Comparison of ENCODE assay signal across 18 cellular contexts in the genomic region with DNA sequence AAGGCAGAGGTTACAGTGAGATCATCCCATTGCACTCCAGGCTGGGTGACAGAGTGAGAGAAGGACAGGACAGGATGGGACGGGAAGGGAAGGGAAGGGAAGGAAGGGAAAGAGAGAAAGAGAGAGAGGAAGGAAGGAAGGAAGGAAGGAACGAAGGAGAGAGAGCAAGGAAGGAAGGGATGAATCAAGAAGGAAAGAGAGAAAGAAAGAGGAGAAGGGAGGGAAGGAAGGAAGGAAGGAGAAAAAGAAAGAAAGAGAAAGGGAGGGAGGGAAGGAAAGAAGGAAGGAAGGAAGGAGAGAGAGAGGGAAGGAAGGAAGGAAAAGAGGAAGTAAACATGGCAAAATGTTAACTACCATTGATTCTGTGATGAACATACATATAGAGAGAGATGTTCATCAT. TPM values are rescaled to one million over a fixed set of nuclear protein-coding genes. Genes with fewer than 3 reads are reported as not detected.
A peak's percentile ranks its signal among the peaks of the same experiment; 100 is the strongest.
DNase-seq lines count a peak whose midpoint lies in the region; ATAC-seq and TF ChIP-seq lines count a peak whose summit lies in the region.
"Had no signal": no experiment of that assay in that cellular context is flagged by ENCODE, and none has a peak within 500 bp of the region (broad histone marks: within the 10 kb centered on the region; RNA-seq: fewer than 3 reads in every experiment).

No MANE protein-coding gene starts in this region.

- H3K4ac ChIP-seq in IMR-90 (ENCODE audit: low read depth, low read length): no peak overlapping the region

- no peak overlapping the region for H3K14ac ChIP-seq in IMR-90 (replicated peaks; ENCODE audit: low read depth, low read length)

- H3K4me3 Mint-ChIP-seq in CD4-positive, alpha-beta memory T cell: no peak overlapping the region
- no peak overlapping the region for H3K4me3 Mint-ChIP-seq in central memory CD8-positive, alpha-beta T cell
- no peak overlapping the region for H3K4me3 Mint-ChIP-seq in stimulated activated naive B cell treated with anti-CD40 and anti-IgM and Interleukin-4, amounts not matched to agents 10 μg/mL and 1 μg/mL and 100 μg/mL, for 72 hours
- H3K4me3 Mint-ChIP-seq: B cell; CD8-positive, alpha-beta memory T cell had no signal

- H3K9me3 ChIP-seq in CD4-positive, alpha-beta memory T cell (ENCODE audit: control insufficient read depth in 1 of 2, low read length in 2 of 2): no peaks in the 10 kb centered on the region
- H3K9me3 ChIP-seq in IMR-90 (ENCODE audit: control insufficient read depth, insufficient read depth, low read length): no peaks in the 10 kb centered on the region
- H3K9me3 ChIP-seq: BLaER1 treated with 17β-estradiol and CSF1 and Interleukin-3, amounts not matched to agents 10 nM and 100 nM had no signal

- no peak overlapping the region for H4K5ac ChIP-seq in IMR-90 (ENCODE audit: low read depth, low read length)

- no peaks in the 10 kb centered on the region for H4K20me1 ChIP-seq in IMR-90 (ENCODE audit: insufficient read depth, low read length)

- in situ Hi-C loops in IMR-90 (cut with MboI; ENCODE audit: low sequenced_read_pairs): no loop called here

- no peak for ATAC-seq in IMR-90 (ENCODE audit: low read depth)
- no peak for ATAC-seq in central memory CD8-positive, alpha-beta T cell (replicated peaks; ENCODE audit: extremely low read depth, poor library complexity, severe bottlenecking)
- no peak for ATAC-seq in stimulated activated naive B cell treated with anti-CD40 and anti-IgM and Interleukin-4, amounts not matched to agents 10 μg/mL and 1 μg/mL and 100 μg/mL, for 72 hours (replicated peaks)
- ATAC-seq: GM12878, HCT116 had no signal

- intact Hi-C loops in CD4-positive, alpha-beta memory T cell (cut with micrococcal nuclease): no loop called here
- intact Hi-C loops in IMR-90 (cut with micrococcal nuclease): no loop called here

- H2BK5ac ChIP-seq in IMR-90 (ENCODE audit: low read depth, low read length, poor library complexity, severe bottlenecking): no peak overlapping the region

- no peak overlapping the region for H3K4me2 ChIP-seq in IMR-90 (ENCODE audit: low read depth, low read length)
- H3K4me2 ChIP-seq: BLaER1 treated with 17β-estradiol and CSF1 and Interleukin-3, amounts not matched to agents 10 nM and 100 nM had no signal

- H4K8ac ChIP-seq in IMR-90 (ENCODE audit: low read depth in 2 of 2, low read length in 2 of 2): no peak overlapping the region

- H2BK15ac ChIP-seq in IMR-90 (ENCODE audit: low read depth, low read length): no peak overlapping the region

- no peak for TF ChIP-seq RAD21 in IMR-90 (IDR thresholded peaks at IDR 0.05; ENCODE audit: low read length)

- dilution Hi-C loops in IMR-90 (cut with HindIII; ENCODE audit: low sequenced_read_pairs, unreplicated experiment): no loop called here

- H2BK20ac ChIP-seq in IMR-90 (ENCODE audit: low read depth, low read length): no peak overlapping the region

- H3K36me3 ChIP-seq in CD4-positive, alpha-beta memory T cell (ENCODE audit: insufficient read depth, low read length): peaks cover 37% of the 10 kb centered on the region
- peaks cover 4% of the 10 kb centered on the region for H3K36me3 ChIP-seq in IMR-90 (ENCODE audit: control insufficient read depth, insufficient read depth, low read length)

- peaks cover 4% of the 10 kb centered on the region for H3K9me1 ChIP-seq in IMR-90 (ENCODE audit: insufficient read depth, low read length)

- no peak overlapping the region for H2BK120ac ChIP-seq in IMR-90 (ENCODE audit: low read depth, low read length)

- peak overlapping the region in 4 of 7 donors; percentile 20 to 75 (median 30) for H3K27ac Mint-ChIP-seq in CD4-positive, alpha-beta memory T cell
- H3K27ac Mint-ChIP-seq in central memory CD8-positive, alpha-beta T cell (ENCODE audit: low read depth): peak overlapping the region; percentile 9
- H3K27ac Mint-ChIP-seq in stimulated activated naive B cell treated with anti-CD40 and anti-IgM and Interleukin-4, amounts not matched to agents 10 μg/mL and 1 μg/mL and 100 μg/mL, for 72 hours: peak overlapping the region; percentile 33
- H3K27ac Mint-ChIP-seq: B cell had no signal

- no peak overlapping the region for H3K27ac ChIP-seq in CD4-positive, alpha-beta memory T cell (ENCODE audit: low read depth, low read length)
- H3K27ac ChIP-seq in IMR-90 (ENCODE audit: insufficient read depth, low read length): no peak overlapping the region
- H3K27ac ChIP-seq: BLaER1 treated with 17β-estradiol and CSF1 and Interleukin-3, amounts not matched to agents 10 nM and 100 nM had no signal

- H3K4me3 ChIP-seq in CD4-positive, alpha-beta memory T cell (ENCODE audit: low read length in 2 of 2): no peak overlapping the region
- no peak overlapping the region for H3K4me3 ChIP-seq in IMR-90 (ENCODE audit: insufficient read depth, low read depth, low read length)
- H3K4me3 ChIP-seq: BLaER1 treated with 17β-estradiol and CSF1 and Interleukin-3, amounts not matched to agents 10 nM and 100 nM; GM12878 had no signal

- H3K27me3 Mint-ChIP-seq in CD4-positive, alpha-beta memory T cell: no peaks in the 10 kb centered on the region
- no peaks in the 10 kb centered on the region for H3K27me3 Mint-ChIP-seq in central memory CD8-positive, alpha-beta T cell
- no peaks in the 10 kb centered on the region for H3K27me3 Mint-ChIP-seq in stimulated activated naive B cell treated with anti-CD40 and anti-IgM and Interleukin-4, amounts not matched to agents 10 μg/mL and 1 μg/mL and 100 μg/mL, for 72 hours
- H3K27me3 Mint-ChIP-seq: B cell; CD8-positive, alpha-beta memory T cell had no signal

- POLR2A ChIA-PET in CD4-positive, alpha-beta memory T cell (lab: Charles Lee; ENCODE audit: partially characterized antibody): no interaction called here
- POLR2A ChIA-PET in IMR-90 (lab: Charles Lee; ENCODE audit: unreplicated experiment): no interaction called here

- H3K4me1 Mint-ChIP-seq in CD4-positive, alpha-beta memory T cell: peaks cover 3 to 15% (median 6%) of the 10 kb centered on the region in 4 donors
- H3K4me1 Mint-ChIP-seq in central memory CD8-positive, alpha-beta T cell: peaks cover 13% of the 10 kb centered on the region
- peaks cover 7 to 13% of the 10 kb centered on the region in 2 donors for H3K4me1 Mint-ChIP-seq in stimulated activated naive B cell treated with anti-CD40 and anti-IgM and Interleukin-4, amounts not matched to agents 10 μg/mL and 1 μg/mL and 100 μg/mL, for 72 hours

- no peak for DNase-seq in CD4-positive, alpha-beta memory T cell
- DNase-seq in IMR-90: no peak
- no peak for DNase-seq in central memory CD8-positive, alpha-beta T cell (ENCODE audit: low spot score in 2 of 2)
- no peak for DNase-seq in stimulated activated naive B cell treated with anti-CD40 and anti-IgM and Interleukin-4, amounts not matched to agents 10 μg/mL and 1 μg/mL and 100 μg/mL, for 72 hours
- DNase-seq in mucosa of gallbladder (ENCODE audit: low spot score): no peak
- DNase-seq in dermis blood vessel endothelial cell: no peak
- DNase-seq: CD8-positive, alpha-beta memory T cell; COR-L47; DMS 273 treated with DMSO at 0.1 percent for 48 hours; DMS53; DND-41; EL; GOT3; H7 had no signal

- no peak overlapping the region for H3K56ac ChIP-seq in IMR-90 (ENCODE audit: extremely low read depth, insufficient read depth, low read length)

- H4K91ac ChIP-seq in IMR-90 (ENCODE audit: insufficient read depth, low read depth, low read length): no peak overlapping the region

- H2AK9ac ChIP-seq in IMR-90 (replicated peaks; ENCODE audit: low read depth, low read length, poor library complexity): no peak overlapping the region

- H2AK5ac ChIP-seq in IMR-90 (ENCODE audit: low read depth, low read length): 0 out of 2 replicates have a peak overlapping the region, but pooled peaks have one; percentile 9

- CTCF ChIA-PET in CD4-positive, alpha-beta memory T cell (lab: Charles Lee; ENCODE audit: partially characterized antibody): no interaction called here
- CTCF ChIA-PET in IMR-90 (lab: Yijun Ruan, JAX): no interaction called here

- H3K9me3 Mint-ChIP-seq in CD4-positive, alpha-beta memory T cell: no peaks in the 10 kb centered on the region
- no peaks in the 10 kb centered on the region for H3K9me3 Mint-ChIP-seq in central memory CD8-positive, alpha-beta T cell
- H3K9me3 Mint-ChIP-seq in stimulated activated naive B cell treated with anti-CD40 and anti-IgM and Interleukin-4, amounts not matched to agents 10 μg/mL and 1 μg/mL and 100 μg/mL, for 72 hours: no peaks in the 10 kb centered on the region
- H3K9me3 Mint-ChIP-seq: CD8-positive, alpha-beta memory T cell had no signal

- 95% methylated on average over 2 of the region's 2 CpGs; no CpG with 5 or more reads in 1 of the 2 experiments for WGBS in IMR-90 (ENCODE audit: extremely low coverage in 2 of 2, insufficient read length in 1 of 2), 2 experiments

- TF ChIP-seq POLR2A in IMR-90 (IDR thresholded peaks at IDR 0.05; ENCODE audit: low read depth, low read length): no peak

- no peak for TF ChIP-seq CTCF in IMR-90 (conservative IDR thresholded peaks at IDR 0.05; ENCODE audit: low read depth, low read length)

- no peak overlapping the region for H3K18ac ChIP-seq in IMR-90 (ENCODE audit: low read depth, low read length)

- H3K27me3 ChIP-seq in CD4-positive, alpha-beta memory T cell (ENCODE audit: insufficient read depth, low read length): no peaks in the 10 kb centered on the region
- H3K27me3 ChIP-seq in IMR-90 (ENCODE audit: control insufficient read depth, insufficient read depth, low read length): no peaks in the 10 kb centered on the region
- H3K27me3 ChIP-seq: BLaER1 treated with 17β-estradiol and CSF1 and Interleukin-3, amounts not matched to agents 10 nM and 100 nM had no signal

- H3K4me1 ChIP-seq in CD4-positive, alpha-beta memory T cell (ENCODE audit: insufficient read depth, low read length): no peaks in the 10 kb centered on the region
- H3K4me1 ChIP-seq in IMR-90 (ENCODE audit: control insufficient read depth, insufficient read depth, low read length): no peaks in the 10 kb centered on the region

- H3K36me3 Mint-ChIP-seq in CD4-positive, alpha-beta memory T cell: peaks cover 32 to 42% of the 10 kb centered on the region in 2 donors
- H3K36me3 Mint-ChIP-seq in central memory CD8-positive, alpha-beta T cell (ENCODE audit: insufficient read depth): peaks cover 18% of the 10 kb centered on the region
- H3K36me3 Mint-ChIP-seq in stimulated activated naive B cell treated with anti-CD40 and anti-IgM and Interleukin-4, amounts not matched to agents 10 μg/mL and 1 μg/mL and 100 μg/mL, for 72 hours: peaks cover 21 to 31% of the 10 kb centered on the region in 2 donors

- H2AFZ ChIP-seq in IMR-90 (replicated peaks; ENCODE audit: low read length, poor library complexity): no peak overlapping the region

- no peak overlapping the region for H3K9ac ChIP-seq in IMR-90 (ENCODE audit: low read depth, low read length)
- H3K9ac ChIP-seq: BLaER1 treated with 17β-estradiol and CSF1 and Interleukin-3, amounts not matched to agents 10 nM and 100 nM had no signal

- peaks cover 0 to 4% of the 10 kb centered on the region in 2 experiments; a peak in 3 of 4 replicates for H3K79me1 ChIP-seq in IMR-90 (ENCODE audit: low read depth in 1 of 2, low read length in 2 of 2)

- no peak overlapping the region for H3K23ac ChIP-seq in IMR-90 (ENCODE audit: low read depth, low read length)

- BruUV-seq in IMR-90 (replicated peaks; lab: Mats Ljungman, UMichigan): no TSS peak

RNA-seq across cellular contexts. Expression of gene SGTB, which starts 28.8 kb away (rescaled TPM):
- 10 to 100 TPM; 42.6 to 46.5 TPM for total RNA-seq in CD4-positive, alpha-beta memory T cell
- 10 to 100 TPM in 1 of 2 donors, 1 to 10 TPM in 1; 9.3 to 22.3 TPM for polyA plus RNA-seq in CD4-positive, alpha-beta memory T cell
- 15.1 and 25.6 TPM in 2 replicates for total RNA-seq in IMR-90 (2012; rRNA removed)
- 5.9 and 7.5 TPM in 2 replicates for polyA plus RNA-seq in IMR-90 (2012; rRNA removed)
- polyA plus RNA-seq in IMR-90 (2012; cell fraction: cytosol; rRNA removed): 2.0 and 4.7 TPM in 2 replicates
- polyA plus RNA-seq in IMR-90 (2012; cell fraction: nucleus; rRNA removed; ENCODE audit: low replicate concordance): 1.2 and 4.0 TPM in 2 replicates
- total RNA-seq in mucosa of gallbladder: 6.5 TPM
- total RNA-seq in dermis blood vessel endothelial cell: 12.1 and 20.1 TPM in 2 replicates

RNA-seq across cellular contexts. Expression of gene NLN, which starts 28.9 kb away (rescaled TPM):
- total RNA-seq in CD4-positive, alpha-beta memory T cell: 1 to 10 TPM; 2.3 to 2.4 TPM
- 1 to 10 TPM; 2.9 to 3.5 TPM for polyA plus RNA-seq in CD4-positive, alpha-beta memory T cell
- total RNA-seq in IMR-90 (2012; rRNA removed) (37.1 and 50.3 TPM in 2 replicates), mucosa of gallbladder (14.8 TPM), dermis blood vessel endothelial cell (40.2 and 78.3 TPM in 2 replicates)
- 14.2 and 19.1 TPM in 2 replicates for polyA plus RNA-seq in IMR-90 (2012; rRNA removed)
- 6.5 and 7.6 TPM in 2 replicates for polyA plus RNA-seq in IMR-90 (2012; cell fraction: cytosol; rRNA removed)
- polyA plus RNA-seq in IMR-90 (2012; cell fraction: nucleus; rRNA removed; ENCODE audit: low replicate concordance): 2.9 and 8.0 TPM in 2 replicates
